39 cellular contexts compared by ENCODE assay signal in genomic region chr1:74715806-74716205, GRCh38. TPM values are rescaled to one million over a fixed set of nuclear protein-coding genes. Genes with fewer than 3 reads are reported as not detected.
DNase-seq lines count a peak whose midpoint lies in the region; ATAC-seq, FAIRE-seq and TF ChIP-seq lines count a peak whose summit lies in the region.
"Had no signal": no experiment of that assay in that cellular context is flagged by ENCODE, and none has a peak within 500 bp of the region (broad histone marks: within the 10 kb centered on the region; RNA-seq: fewer than 3 reads in every experiment).

No MANE protein-coding gene starts in this region.

- 97% methylated on average over 6 of the region's 6 CpGs for WGBS in GM12878 (ENCODE audit: insufficient coverage, insufficient replicate concordance, low lambda C conversion rate, missing lambda C conversion rate)
- WGBS in K562 (ENCODE audit: insufficient coverage, low coverage, missing lambda C conversion rate), result 78% methylated on average over 6 of the region's 6 CpGs
- WGBS in ovary, 3 donors, result 77 to 94% (median 84%) methylated on average over 6 of the region's 6 CpGs

- H3K27ac ChIP-seq in HEK293 (ENCODE audit: extremely low read depth, low read depth, low read length) (no peak overlapping the region), GM12878 (ENCODE audit: control insufficient read depth, insufficient read depth) (no peak overlapping the region), K562 (ENCODE audit: extremely low read depth, low read depth, low read length) (no peak overlapping the region), ovary (no peak overlapping the region)
- H3K27ac ChIP-seq: 22Rv1; A549; BLaER1; BLaER1 treated with 17β-estradiol and CSF1 and Interleukin-3, amounts not matched to agents 10 nM and 100 nM; C4-2B had no signal

- TF ChIP-seq CTCF in HEK293 (tag by site-specific recombination; IDR thresholded peaks at IDR 0.05) (no peak), GM12878 (IDR thresholded peaks at IDR 0.05 in 2 of 3, conservative IDR thresholded peaks at IDR 0.05 in 1 of 3; ENCODE audit: control insufficient read depth in 2 of 3, extremely low read depth in 1 of 3, insufficient read depth in 1 of 3, low read depth in 3 of 3, low read length in 3 of 3) (no peak), K562 (IDR thresholded peaks at IDR 0.05 in 2 of 3, conservative IDR thresholded peaks at IDR 0.05 in 1 of 3; ENCODE audit: insufficient read depth in 2 of 3, low read depth in 1 of 3, low read length in 3 of 3) (no peak), ovary (IDR thresholded peaks at IDR 0.05) (no peak)

- no peaks in the 10 kb centered on the region for H4K20me1 ChIP-seq in GM12878 (ENCODE audit: control insufficient read depth, insufficient read depth)
- H4K20me1 ChIP-seq in K562 (replicated peaks; ENCODE audit: control insufficient read depth, insufficient read depth, low read length), result no peaks in the 10 kb centered on the region
- H4K20me1 ChIP-seq: BLaER1; BLaER1 treated with 17β-estradiol and CSF1 and Interleukin-3, amounts not matched to agents 10 nM and 100 nM had no signal

- H3K36me3 ChIP-seq in HEK293 (ENCODE audit: control insufficient read depth in 2 of 2, insufficient read depth in 1 of 2, low read length in 2 of 2) (peaks cover 0 to 56% of the 10 kb centered on the region in 2 experiments; a peak in 1 of 3 replicates), GM12878 (ENCODE audit: control insufficient read depth in 2 of 2, insufficient read depth in 2 of 2, low read length in 1 of 2) (peaks cover 4 to 28% of the 10 kb centered on the region in 2 experiments; a peak in 3 of 4 replicates), K562 (ENCODE audit: control insufficient read depth, insufficient read depth, low read length) (peaks cover 81% of the 10 kb centered on the region), ovary (no peaks in the 10 kb centered on the region)
- H3K36me3 ChIP-seq: BE2C had no signal

- H3K4me1 ChIP-seq in HEK293 (ENCODE audit: control insufficient read depth, insufficient read depth, low read length) (no peaks in the 10 kb centered on the region), GM12878 (ENCODE audit: control insufficient read depth, insufficient read depth, low read length) (peaks cover 26% of the 10 kb centered on the region), K562 (replicated peaks in 1 of 2; ENCODE audit: control insufficient read depth in 2 of 2, insufficient read depth in 2 of 2, low read length in 2 of 2) (no peaks in the 10 kb centered on the region), ovary (ENCODE audit: insufficient read depth) (no peaks in the 10 kb centered on the region)
- H3K4me1 ChIP-seq: BE2C; BLaER1; BLaER1 treated with 17β-estradiol and CSF1 and Interleukin-3, amounts not matched to agents 10 nM and 100 nM; Caco-2 had no signal

- RAD21 ChIA-PET in GM12878 (lab: Charles Lee; ENCODE audit: unreplicated experiment), result interaction anchor here (3.2 to 5.6 kb wide), 2 partner anchors 13 to 16 kb away, joined by 18 to 67 read pairs; partner anchors contain the start of genes CRYZ and TYW3

- H3K4me3 ChIP-seq in HEK293 (ENCODE audit: low read depth, low read length) (no peak overlapping the region), GM12878 (no peak overlapping the region), K562 (no peak overlapping the region), ovary (no peak overlapping the region)
- H3K4me3 ChIP-seq: A549; BLaER1; BLaER1 treated with 17β-estradiol and CSF1 and Interleukin-3, amounts not matched to agents 10 nM and 100 nM had no signal

- H3K79me2 ChIP-seq in GM12878 (ENCODE audit: control insufficient read depth, insufficient read depth, low read length) (no peaks in the 10 kb centered on the region; the same call in none of the 2 replicates), K562 (ENCODE audit: control insufficient read depth, insufficient read depth, low read length) (no peaks in the 10 kb centered on the region)

- ATAC-seq in GM12878, result no peak
- ATAC-seq in K562, result no peak
- ATAC-seq: A549; CD8-positive, alpha-beta T cell had no signal

- SMC1A ChIA-PET in GM12878 (lab: Charles Lee; ENCODE audit: uncharacterized antibody, unreplicated experiment), result interaction anchor here (0.7 to 5.3 kb wide), 4 partner anchors 9 to 31 kb away, joined by 3 to 77 read pairs (median 12); partner anchors contain the start of genes CRYZ and TYW3

- no peaks in the 10 kb centered on the region for H3K27me3 ChIP-seq in GM12878 (replicated peaks in 1 of 2; ENCODE audit: control insufficient read depth in 2 of 2, insufficient read depth in 2 of 2, low read length in 1 of 2)
- H3K27me3 ChIP-seq in K562 (ENCODE audit: control insufficient read depth in 2 of 2, insufficient read depth in 2 of 2, low read length in 2 of 2), result no peaks in the 10 kb centered on the region
- no peaks in the 10 kb centered on the region for H3K27me3 ChIP-seq in ovary
- H3K27me3 ChIP-seq: BE2C; BLaER1; BLaER1 treated with 17β-estradiol and CSF1 and Interleukin-3, amounts not matched to agents 10 nM and 100 nM had no signal

- intact Hi-C loops in GM12878 (cut with micrococcal nuclease; ENCODE audit: unreplicated experiment) (no loop called here), K562 (cut with micrococcal nuclease) (no loop called here), ovary (cut with DNase I) (no loop called here)

- TF ChIP-seq POLR2A in GM12878 (IDR thresholded peaks at IDR 0.05; ENCODE audit: low read depth, low read length), result no peak
- TF ChIP-seq POLR2A in K562 (conservative IDR thresholded peaks at IDR 0.05), result no peak
- no peak for TF ChIP-seq POLR2A in ovary (IDR thresholded peaks at IDR 0.05)
- no peak for TF ChIP-seq POLR2A in H54 (IDR thresholded peaks at IDR 0.05; ENCODE audit: low read depth, low read length)

- TF ChIP-seq EP300 in GM12878 (IDR thresholded peaks at IDR 0.05; ENCODE audit: borderline replicate concordance in 1 of 2, control insufficient read depth in 1 of 2, low read depth in 2 of 2, low read length in 2 of 2) (no peak), K562 (IDR thresholded peaks at IDR 0.05; ENCODE audit: low read length) (no peak), ovary (IDR thresholded peaks at IDR 0.05) (no peak)

- H3K4me2 ChIP-seq in GM12878 (ENCODE audit: control insufficient read depth, insufficient read depth), result no peak overlapping the region
- H3K4me2 ChIP-seq in K562 (ENCODE audit: insufficient read depth, low read length), result no peak overlapping the region
- H3K4me2 ChIP-seq: A549; BLaER1; BLaER1 treated with 17β-estradiol and CSF1 and Interleukin-3, amounts not matched to agents 10 nM and 100 nM had no signal

- no peak overlapping the region for H3K9ac ChIP-seq in GM12878 (ENCODE audit: control insufficient read depth, insufficient read depth, low read length)
- H3K9ac ChIP-seq in K562 (ENCODE audit: insufficient read depth in 1 of 2, low read depth in 2 of 2, low read length in 2 of 2), result no peak overlapping the region
- H3K9ac ChIP-seq: BLaER1; BLaER1 treated with 17β-estradiol and CSF1 and Interleukin-3, amounts not matched to agents 10 nM and 100 nM had no signal

- H2AFZ ChIP-seq in GM12878 (ENCODE audit: control insufficient read depth, low read depth, low read length), result no peak overlapping the region
- no peak overlapping the region for H2AFZ ChIP-seq in K562 (ENCODE audit: low read depth, low read length)

- H3K9me3 ChIP-seq in HEK293 (ENCODE audit: control insufficient read depth, insufficient read depth, low read depth, low read length) (no peaks in the 10 kb centered on the region), GM12878 (replicated peaks; ENCODE audit: control insufficient read depth, insufficient read depth, low read length) (no peaks in the 10 kb centered on the region), K562 (replicated peaks; ENCODE audit: control insufficient read depth, insufficient read depth, low read depth, low read length) (no peaks in the 10 kb centered on the region), ovary (no peaks in the 10 kb centered on the region)
- H3K9me3 ChIP-seq: A549; BE2C; BLaER1; BLaER1 treated with 17β-estradiol and CSF1 and Interleukin-3, amounts not matched to agents 10 nM and 100 nM; Caco-2 had no signal

- BruUV-seq in GM12878 (replicated peaks; lab: Mats Ljungman, UMichigan) (no TSS peak), K562 (replicated peaks; lab: Mats Ljungman, UMichigan) (no TSS peak)

- CTCF ChIA-PET in HEK293 (lab: Yijun Ruan, JAX) (no interaction called here), GM12878 (lab: Yijun Ruan, JAX) (interaction anchor here (1.7 to 5.7 kb wide), 3 partner anchors 10 to 60 kb away, joined by 4 to 56 read pairs (median 6); partner anchors contain the start of genes CRYZ and TYW3), K562 (lab: Yijun Ruan, JAX; ENCODE audit: low intra/inter-chr PET ratio) (no interaction called here)

- POLR2A ChIA-PET in HEK293 (lab: Yijun Ruan, JAX), result no interaction called here
- POLR2A ChIA-PET in GM12878 (lab: Charles Lee), result interaction anchor here (3.9 kb wide), 1 partner anchor 17 kb away, joined by 35 read pairs; the partner anchor contains the start of genes CRYZ and TYW3
- POLR2A ChIA-PET in K562 (lab: Yijun Ruan, JAX), result no interaction called here

- FAIRE-seq in GM19239 (lab: Jason Lieb, UNC), result peak; percentile 58
- no peak for FAIRE-seq in GM12878 (lab: Jason Lieb, UNC)
- no peak for FAIRE-seq in K562 (lab: Jason Lieb, UNC)
- FAIRE-seq in H54 (lab: Jason Lieb, UNC), result no peak
- FAIRE-seq: A204.1, A549, D721Med had no signal

- in situ Hi-C loops in GM12878 (cut with MboI), result no loop called here
- in situ Hi-C loops in K562 (cut with MboI), result no loop called here

- DNase-seq in GM19239 (ENCODE audit: insufficient read length, low spot score) (no peak), GM12878 (ENCODE audit: low read depth, low spot score) (no peak), K562 (ENCODE audit: extremely low read depth in 1 of 4, low spot score in 3 of 4) (no peak), ovary (no peak), NCI-H146 (lab: John Stamatoyannopoulos, UW) (no peak), H54 (ENCODE audit: insufficient read length, low spot score) (no peak)
- no peak for DNase-seq in activated CD4-positive, alpha-beta T cell treated with anti-CD3 and anti-CD28 coated beads for 1 hour
- DNase-seq: 8988T; ACHN; AML-193; BE2C; C1 segment of cervical spinal cord; Caco-2; Calu3; CD4-positive, alpha-beta memory T cell; CD4-positive, alpha-beta T cell; CD4-positive, CD25-positive, alpha-beta regulatory T cell; CD8-positive, alpha-beta memory T cell; CD8-positive, alpha-beta T cell; COR-L47; DMS 273 treated with DMSO at 0.1 percent for 48 hours; DMS153; DMS53; DMS79; DMS79 treated with DMSO at 0.1 percent for 48 hours; DND-41; EL had no signal

- H3K9me1 ChIP-seq in K562 (ENCODE audit: control insufficient read depth, insufficient read depth, low read length), result no peaks in the 10 kb centered on the region

- no peak for TF ChIP-seq RAD21 in GM12878 (IDR thresholded peaks at IDR 0.05; ENCODE audit: insufficient read depth, low read depth, low read length)
- no peak for TF ChIP-seq RAD21 in K562 (CRISPR knock-in tag; conservative IDR thresholded peaks at IDR 0.05 in 1 of 2, IDR thresholded peaks at IDR 0.05 in 1 of 2)

RNA-seq across cellular contexts. Expression of gene CRYZ, which starts 17.0 kb away (rescaled TPM):
- 64.8 and 65.4 TPM in 2 replicates for total RNA-seq in GM12878 (2013; cell fraction: nucleolus; rRNA removed)
- total RNA-seq in GM12878 (2014; rRNA removed) (54.2 and 73.9 TPM in 2 replicates), GM12878 (2014; rRNA removed; fragmentation: Illumina TruSeq; extraction: Trizol) (58.2 and 64.2 TPM in 2 replicates), GM12878 (2021) (53.4 and 55.9 TPM in 2 replicates), K562 (2014; rRNA removed) (51.7 and 55.5 TPM in 2 replicates), K562 (2014; rRNA removed; fragmentation: Illumina TruSeq; extraction: Trizol) (81.4 and 90.4 TPM in 2 replicates), K562 (2015; rRNA removed; fragmentation: Illumina TruSeq; extraction: Trizol) (63.8 and 65.6 TPM in 2 replicates), K562 (2021) (64.2 and 64.7 TPM in 2 replicates), ovary (10 to 100 TPM; 24.9 to 75.8 (median 28.8) TPM)
- 66.2 TPM for polyA plus RNA-seq in GM12878 (2011; ENCODE audit: low read depth)
- polyA plus RNA-seq in GM12878 (2011; rRNA removed) (194 and 284 TPM in 2 replicates), GM12878 (2014; fragmentation: Illumina TruSeq; extraction: Trizol) (76.6 and 88.1 TPM in 2 replicates), GM12878 (2014; fragmentation: Nextera tagmentation; extraction: Ambion mirVana) (100 to 1,000 TPM; 108 to 137 TPM), GM12878 (2014; rRNA removed) (54.8 and 61.3 TPM in 2 replicates), GM12878 (2016; fragmentation: Nextera tagmentation; extraction: Ambion mirVana) (10 to 100 TPM; 83.0 to 84.9 TPM), K562 (2011; rRNA removed) (81.2 and 115 TPM in 2 replicates), K562 (2014; fragmentation: Illumina TruSeq; extraction: Trizol) (72.1 and 89.9 TPM in 2 replicates), K562 (2014; fragmentation: Nextera tagmentation; extraction: Ambion mirVana) (100 to 1,000 TPM; 153 to 179 TPM), K562 (2014; rRNA removed) (69.3 and 71.2 TPM in 2 replicates), ovary (10 to 100 TPM; 24.0 to 24.5 TPM)
- polyA plus RNA-seq in GM12878 (2011; cell fraction: cytosol; rRNA removed), result 71.4 and 81.1 TPM in 2 replicates
- 82.3 and 92.7 TPM in 2 replicates for polyA plus RNA-seq in GM12878 (2011; cell fraction: nucleus; rRNA removed)
- 56.2 and 82.6 TPM in 2 replicates for polyA plus RNA-seq in GM12878 (2012)
- polyA minus RNA-seq in GM12878 (2011; rRNA and poly(A)+ RNA removed), result 67.4 and 96.6 TPM in 2 replicates
- 17.5 and 22.6 TPM in 2 replicates for polyA minus RNA-seq in GM12878 (2011; cell fraction: cytosol; rRNA and poly(A)+ RNA removed)
- polyA minus RNA-seq in GM12878 (2011; cell fraction: nucleus; rRNA and poly(A)+ RNA removed), result 18.6 and 25.6 TPM in 2 replicates
- total RNA-seq in K562 (2011; cell fraction: chromatin; rRNA removed; ENCODE audit: low replicate concordance), result 9.2 and 18.2 TPM in 2 replicates
- total RNA-seq in K562 (2011; cell fraction: nucleolus; rRNA removed), result 5.3 and 7.0 TPM in 2 replicates
- 10.9 and 17.2 TPM in 2 replicates for total RNA-seq in K562 (2011; cell fraction: nucleoplasm; rRNA removed)
- polyA plus RNA-seq in K562 (2011; cell fraction: cytosol; rRNA removed), result 28.9 and 50.1 TPM in 2 replicates
- polyA plus RNA-seq in K562 (2011; cell fraction: nucleus; rRNA removed), result 19.1 and 29.4 TPM in 2 replicates
- 44.5 and 54.7 TPM in 2 replicates for polyA plus RNA-seq in K562 (2012)
- 68.2 and 77.3 TPM in 2 replicates for polyA minus RNA-seq in K562 (2011; rRNA and poly(A)+ RNA removed)
- 9.1 and 24.0 TPM in 2 replicates for polyA minus RNA-seq in K562 (2011; cell fraction: cytosol; rRNA and poly(A)+ RNA removed)
- 5.3 and 10.6 TPM in 2 replicates for polyA minus RNA-seq in K562 (2011; cell fraction: nucleus; rRNA and poly(A)+ RNA removed)

RNA-seq across cellular contexts. Expression of gene TYW3, which starts 17.1 kb away (rescaled TPM):
- 36.3 and 40.1 TPM in 2 replicates for total RNA-seq in GM12878 (2013; cell fraction: nucleolus; rRNA removed)
- 18.6 and 21.7 TPM in 2 replicates for total RNA-seq in GM12878 (2014; rRNA removed)
- total RNA-seq in GM12878 (2014; rRNA removed; fragmentation: Illumina TruSeq; extraction: Trizol), result 30.6 and 33.6 TPM in 2 replicates
- 29.6 and 31.8 TPM in 2 replicates for total RNA-seq in GM12878 (2021)
- 12.7 TPM for polyA plus RNA-seq in GM12878 (2011; ENCODE audit: low read depth)
- 54.0 and 81.4 TPM in 2 replicates for polyA plus RNA-seq in GM12878 (2011; rRNA removed)
- 14.2 and 15.3 TPM in 2 replicates for polyA plus RNA-seq in GM12878 (2011; cell fraction: cytosol; rRNA removed)
- 27.9 and 31.3 TPM in 2 replicates for polyA plus RNA-seq in GM12878 (2011; cell fraction: nucleus; rRNA removed)
- 28.0 and 40.4 TPM in 2 replicates for polyA plus RNA-seq in GM12878 (2012)
- 49.0 and 70.8 TPM in 2 replicates for polyA plus RNA-seq in GM12878 (2014; fragmentation: Illumina TruSeq; extraction: Trizol)
- 10 to 100 TPM; 43.9 to 54.4 TPM for polyA plus RNA-seq in GM12878 (2014; fragmentation: Nextera tagmentation; extraction: Ambion mirVana)
- polyA plus RNA-seq in GM12878 (2014; rRNA removed), result 18.1 and 21.3 TPM in 2 replicates
- 10 to 100 TPM; 31.9 to 32.0 TPM for polyA plus RNA-seq in GM12878 (2016; fragmentation: Nextera tagmentation; extraction: Ambion mirVana)
- polyA minus RNA-seq in GM12878 (2011; rRNA and poly(A)+ RNA removed), result 16.2 and 24.4 TPM in 2 replicates
- 5.1 and 5.8 TPM in 2 replicates for polyA minus RNA-seq in GM12878 (2011; cell fraction: cytosol; rRNA and poly(A)+ RNA removed)
- 18.6 and 31.0 TPM in 2 replicates for polyA minus RNA-seq in GM12878 (2011; cell fraction: nucleus; rRNA and poly(A)+ RNA removed)
- 8.0 and 17.6 TPM in 2 replicates for total RNA-seq in K562 (2011; cell fraction: chromatin; rRNA removed; ENCODE audit: low replicate concordance)
- 7.9 and 8.3 TPM in 2 replicates for total RNA-seq in K562 (2011; cell fraction: nucleolus; rRNA removed)
- total RNA-seq in K562 (2011; cell fraction: nucleoplasm; rRNA removed), result 18.1 and 20.8 TPM in 2 replicates
- total RNA-seq in K562 (2014; rRNA removed), result 22.0 and 25.3 TPM in 2 replicates
- total RNA-seq in K562 (2014; rRNA removed; fragmentation: Illumina TruSeq; extraction: Trizol), result 48.5 and 53.2 TPM in 2 replicates
- total RNA-seq in K562 (2015; rRNA removed; fragmentation: Illumina TruSeq; extraction: Trizol), result 42.7 and 47.4 TPM in 2 replicates
- 32.2 and 33.9 TPM in 2 replicates for total RNA-seq in K562 (2021)
- 27.4 and 36.5 TPM in 2 replicates for polyA plus RNA-seq in K562 (2011; rRNA removed)
- 7.9 and 16.7 TPM in 2 replicates for polyA plus RNA-seq in K562 (2011; cell fraction: cytosol; rRNA removed)
- polyA plus RNA-seq in K562 (2011; cell fraction: nucleus; rRNA removed), result 9.5 and 13.1 TPM in 2 replicates
- 19.1 and 26.1 TPM in 2 replicates for polyA plus RNA-seq in K562 (2012)
- polyA plus RNA-seq in K562 (2014; fragmentation: Illumina TruSeq; extraction: Trizol), result 44.1 and 54.0 TPM in 2 replicates
- polyA plus RNA-seq in K562 (2014; fragmentation: Nextera tagmentation; extraction: Ambion mirVana), result 10 to 100 TPM; 41.1 to 43.3 TPM
- 26.1 and 27.6 TPM in 2 replicates for polyA plus RNA-seq in K562 (2014; rRNA removed)
- polyA minus RNA-seq in K562 (2011; rRNA and poly(A)+ RNA removed), result 31.7 and 38.5 TPM in 2 replicates
- 12.2 and 13.8 TPM in 2 replicates for polyA minus RNA-seq in K562 (2011; cell fraction: cytosol; rRNA and poly(A)+ RNA removed)
- polyA minus RNA-seq in K562 (2011; cell fraction: nucleus; rRNA and poly(A)+ RNA removed), result 16.7 and 18.3 TPM in 2 replicates
- total RNA-seq in ovary, result 10 to 100 TPM; 11.6 to 30.9 (median 24.9) TPM
- polyA plus RNA-seq in ovary, result 10 to 100 TPM; 18.3 to 21.7 TPM

RNA-seq across cellular contexts. Expression of gene ERICH3, which starts 42.2 kb away (rescaled TPM):
- 2.2 and 2.3 TPM in 2 replicates for total RNA-seq in GM12878 (2013; cell fraction: nucleolus; rRNA removed)
- total RNA-seq in GM12878 (2014; rRNA removed) (under 0.01 TPM in 1 of 2 replicates, not detected in the other), GM12878 (2014; rRNA removed; fragmentation: Illumina TruSeq; extraction: Trizol) (0.09 TPM in 1 of 2 replicates, not detected in the other), GM12878 (2021) (not detected in 2 replicates), K562 (2014; rRNA removed) (not detected in 2 replicates), K562 (2014; rRNA removed; fragmentation: Illumina TruSeq; extraction: Trizol) (not detected in 2 replicates), K562 (2015; rRNA removed; fragmentation: Illumina TruSeq; extraction: Trizol) (not detected in 2 replicates), K562 (2021) (not detected in 2 replicates), ovary (10 to 100 TPM in 1 of 7 donors, 1 to 10 TPM in 3, under 1 TPM in 3; 0.05 to 10.9 (median 1.1) TPM)
- 0.10 TPM for polyA plus RNA-seq in GM12878 (2011; ENCODE audit: low read depth)
- polyA plus RNA-seq in GM12878 (2011; rRNA removed) (0.08 and 0.17 TPM in 2 replicates), GM12878 (2014; fragmentation: Illumina TruSeq; extraction: Trizol) (0.03 TPM in 1 of 2 replicates, not detected in the other), GM12878 (2014; fragmentation: Nextera tagmentation; extraction: Ambion mirVana) (not detected), GM12878 (2014; rRNA removed) (0.05 TPM in 1 of 2 replicates, not detected in the other), GM12878 (2016; fragmentation: Nextera tagmentation; extraction: Ambion mirVana) (not detected), K562 (2011; rRNA removed) (not detected in 2 replicates), K562 (2014; fragmentation: Illumina TruSeq; extraction: Trizol) (not detected in 2 replicates), K562 (2014; fragmentation: Nextera tagmentation; extraction: Ambion mirVana) (not detected), K562 (2014; rRNA removed) (not detected in 2 replicates), ovary (under 1 TPM; 0.07 to 0.23 TPM)
- polyA plus RNA-seq in GM12878 (2011; cell fraction: cytosol; rRNA removed), result 0.02 and 0.03 TPM in 2 replicates
- polyA plus RNA-seq in GM12878 (2011; cell fraction: nucleus; rRNA removed), result 0.25 and 0.38 TPM in 2 replicates
- polyA plus RNA-seq in GM12878 (2012), result 0.38 and 0.52 TPM in 2 replicates
- 0.15 and 0.22 TPM in 2 replicates for polyA minus RNA-seq in GM12878 (2011; rRNA and poly(A)+ RNA removed)
- not detected in 2 replicates for polyA minus RNA-seq in GM12878 (2011; cell fraction: cytosol; rRNA and poly(A)+ RNA removed)
- polyA minus RNA-seq in GM12878 (2011; cell fraction: nucleus; rRNA and poly(A)+ RNA removed), result 0.24 and 0.57 TPM in 2 replicates
- total RNA-seq in K562 (2011; cell fraction: chromatin; rRNA removed; ENCODE audit: low replicate concordance), result not detected in 2 replicates
- not detected in 2 replicates for total RNA-seq in K562 (2011; cell fraction: nucleolus; rRNA removed)
- not detected in 2 replicates for total RNA-seq in K562 (2011; cell fraction: nucleoplasm; rRNA removed)
- not detected in 2 replicates for polyA plus RNA-seq in K562 (2011; cell fraction: cytosol; rRNA removed)
- not detected in 2 replicates for polyA plus RNA-seq in K562 (2011; cell fraction: nucleus; rRNA removed)
- 0.01 TPM in 1 of 2 replicates, not detected in the other for polyA plus RNA-seq in K562 (2012)
- polyA minus RNA-seq in K562 (2011; rRNA and poly(A)+ RNA removed), result not detected in 2 replicates
- not detected in 2 replicates for polyA minus RNA-seq in K562 (2011; cell fraction: cytosol; rRNA and poly(A)+ RNA removed)
- polyA minus RNA-seq in K562 (2011; cell fraction: nucleus; rRNA and poly(A)+ RNA removed), result not detected in 2 replicates
- total RNA-seq: A673; Caco-2; CD4-positive, alpha-beta memory T cell; CD4-positive, alpha-beta T cell; CD4-positive, CD25-positive, alpha-beta regulatory T cell; CD8-positive, alpha-beta memory T cell; CD8-positive, alpha-beta T cell had no signal
- polyA plus RNA-seq: A549; AG04450; BJ; CD14-positive monocyte; CD4-positive, alpha-beta memory T cell; CD4-positive, CD25-positive, alpha-beta regulatory T cell; CD8-positive, alpha-beta memory T cell had no signal
